12 cellular contexts compared by ENCODE assay signal in the genomic region with DNA sequence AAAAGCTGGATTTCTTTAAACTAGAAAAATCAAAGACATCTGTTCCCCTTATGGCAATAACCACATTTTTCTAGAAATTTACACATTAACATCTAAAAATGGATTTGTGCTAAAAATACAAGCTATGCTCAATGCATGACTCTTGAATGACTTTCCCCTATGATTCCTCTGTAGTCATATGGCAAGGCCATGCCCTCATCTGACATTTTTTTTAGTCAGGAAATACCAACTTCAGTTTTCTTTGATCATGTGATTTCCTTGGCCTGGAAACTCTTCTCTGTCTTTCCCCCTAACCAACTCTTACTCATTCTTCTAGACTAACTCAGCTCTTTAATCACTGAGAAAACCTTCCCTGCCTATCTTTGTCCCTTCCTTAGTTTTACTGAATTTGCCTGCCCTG.
DNase-seq lines count a peak whose midpoint lies in the region; TF ChIP-seq lines count a peak whose summit lies in the region.
"Had no signal": no experiment of that assay in that cellular context is flagged by ENCODE, and none has a peak within 500 bp of the region (broad histone marks: within the 10 kb centered on the region; RNA-seq: fewer than 3 reads in every experiment).

No MANE protein-coding gene starts in this region.

- H4K20me1 ChIP-seq in fibroblast of lung (ENCODE audit: control insufficient read depth, extremely low read depth, insufficient read depth, low read length): no peaks in the 10 kb centered on the region

- TF ChIP-seq CTCF in fibroblast of lung (conservative IDR thresholded peaks at IDR 0.05 in 1 of 2, IDR thresholded peaks at IDR 0.05 in 1 of 2; ENCODE audit: low read depth in 1 of 2, low read length in 2 of 2): no peak

- H3K4me1 ChIP-seq in fibroblast of lung (ENCODE audit: control insufficient read depth, extremely low read depth, insufficient read depth, low read length): peaks cover 3% of the 10 kb centered on the region

- H3K9me3 ChIP-seq in fibroblast of lung (ENCODE audit: control insufficient read depth, insufficient read depth, low read depth, low read length): no peaks in the 10 kb centered on the region

- H3K79me2 ChIP-seq in fibroblast of lung (ENCODE audit: control insufficient read depth, insufficient read depth, low read length): no peaks in the 10 kb centered on the region

- H3K36me3 ChIP-seq in fibroblast of lung (ENCODE audit: control insufficient read depth, insufficient read depth, low read length): no peaks in the 10 kb centered on the region

- peak overlapping the region; percentile 42 for H3K4me2 ChIP-seq in fibroblast of lung (ENCODE audit: extremely low read depth, insufficient read depth, low read length)

- H3K4me3 ChIP-seq in fibroblast of lung (replicated peaks in 1 of 4; ENCODE audit: control extremely low read depth in 1 of 4, insufficient read depth in 1 of 4, low read depth in 3 of 4, low read length in 4 of 4): no peak overlapping the region
- H3K4me3 ChIP-seq in skeletal muscle cell (ENCODE audit: low read depth, low read length): no peak overlapping the region

- H2AFZ ChIP-seq in fibroblast of lung (ENCODE audit: low read length): no peak overlapping the region

- peak overlapping the region; percentile 57 for H3K27ac ChIP-seq in fibroblast of lung (ENCODE audit: insufficient read depth, low read length)

- no peaks in the 10 kb centered on the region for H3K27me3 ChIP-seq in fibroblast of lung (ENCODE audit: control insufficient read depth, insufficient read depth, low read length)

- no peak overlapping the region for H3K9ac ChIP-seq in fibroblast of lung (ENCODE audit: insufficient read depth, low read length)

- DNase-seq in GM03348 (ENCODE audit: low spot score): peak; percentile 75
- peak; percentile 65 for DNase-seq in RKO (ENCODE audit: low spot score)
- DNase-seq in fibroblast of lung (ENCODE audit: low read depth in 2 of 2): peak; percentile 64 to 91
- peak; percentile 53 for DNase-seq in skeletal muscle cell (ENCODE audit: low read depth)
- DNase-seq in cerebellum (ENCODE audit: low spot score): no peak
- DNase-seq in LoVo (ENCODE audit: low spot score): no peak
- DNase-seq in HPDE6-E6E7 (ENCODE audit: extremely low spot score): no peak
- DNase-seq: activated CD4-positive, alpha-beta T cell treated with anti-CD3 and anti-CD28 coated beads, Interleukin-2, amount 10 ng/mL, durations not matched to agents 7 days and 5 days; activated naive CD4-positive, alpha-beta T cell treated with anti-CD3 and anti-CD28 coated beads, Interleukin-2, amount 10 ng/mL, durations not matched to agents 7 days and 5 days; DMS79; hypothalamus; NCI-H2171 had no signal

Comparison
In these comparisons a context has a peak if more than half of its experiments do, and no peak if none do; other contexts are left out.
1. DNase-seq: peak in GM03348 (single experiment), RKO (single experiment), fibroblast of lung (2 of 2) and skeletal muscle cell (single experiment); none in cerebellum (single experiment), LoVo (single experiment) and HPDE6-E6E7 (single experiment).